ENCODE assay signal across 27 cellular contexts in genomic region chr22:46725096-46725495, GRCh38.
"Had no signal": no experiment of that assay in that cellular context is flagged by ENCODE, and none has a peak within 500 bp of the region (broad histone marks: within the 10 kb centered on the region; RNA-seq: fewer than 3 reads in every experiment).

No MANE protein-coding gene starts in this region.

- ATAC-seq: naive thymus-derived CD8-positive, alpha-beta T cell; stimulated activated memory B cell treated with anti-CD40 and anti-IgM and Interleukin-4, amounts not matched to agents 10 μg/mL and 1 μg/mL and 100 μg/mL, for 72 hours; stimulated activated naive CD8-positive, alpha-beta T cell treated with anti-CD3 and anti-CD28 coated beads, Interleukin-15, amount 100 ng/mL, for 72 hours; stimulated activated naive CD8-positive, alpha-beta T cell treated with anti-CD3 and anti-CD28 coated beads, Interleukin-15, Interleukin-2, amounts not matched to agents 100 U/mL and 50 U/mL, for 24 hours; upper lobe of right lung had no signal

- H3K27ac Mint-ChIP-seq: naive B cell; stimulated activated memory B cell treated with anti-CD40 and anti-IgM and Interleukin-4, amounts not matched to agents 10 μg/mL and 1 μg/mL and 100 μg/mL, for 72 hours; type B pancreatic cell had no signal

- H3K27ac ChIP-seq: neutrophil, prostate gland, sigmoid colon, suprapubic skin, testis, tibial artery, transverse colon, upper lobe of right lung, uterus had no signal

- H3K9me3 ChIP-seq: neutrophil, pancreas, prostate gland, right lobe of liver, sigmoid colon, suprapubic skin, testis, tibial artery, transverse colon, upper lobe of right lung, uterus had no signal

- H3K4me3 Mint-ChIP-seq: naive thymus-derived CD8-positive, alpha-beta T cell; nephron progenitor cell; neural crest cell; stimulated activated memory B cell treated with anti-CD40 and anti-IgM and Interleukin-4, amounts not matched to agents 10 μg/mL and 1 μg/mL and 100 μg/mL, for 72 hours; stimulated activated naive CD8-positive, alpha-beta T cell treated with anti-CD3 and anti-CD28 coated beads, Interleukin-15, amount 100 ng/mL, for 72 hours; type B pancreatic cell had no signal

- DNase-seq: naive B cell; naive thymus-derived CD8-positive, alpha-beta T cell; nephron progenitor cell; nucleus accumbens; right lobe of liver; sigmoid colon; small intestine; stimulated activated CD4-positive, alpha-beta T cell treated with anti-CD3 and anti-CD28 coated beads, Interleukin-15, amount 100 ng/mL, for 24 hours; stimulated activated CD4-positive, alpha-beta T cell treated with anti-CD3 and anti-CD28 coated beads, Interleukin-2, amount 100 ng/mL, for 24 hours; stimulated activated CD4-positive, alpha-beta T cell treated with anti-CD3 and anti-CD28 coated beads, Interleukin-2, amount 100 ng/mL, for 48 hours; stimulated activated CD4-positive, alpha-beta T cell treated with anti-CD3 and anti-CD28 coated beads, Interleukin-4, amount 100 ng/mL, for 24 hours; stimulated activated naive CD4-positive, alpha-beta T cell; stimulated activated naive CD8-positive, alpha-beta T cell treated with anti-CD3 and anti-CD28 coated beads, Interleukin-15, amount 100 ng/mL, for 72 hours; stimulated activated naive CD8-positive, alpha-beta T cell treated with anti-CD3 and anti-CD28 coated beads, Interleukin-15, Interleukin-2, amounts not matched to agents 100 U/mL and 50 U/mL, for 24 hours; substantia nigra; testis; tibial artery; transverse colon; upper lobe of right lung; uterus had no signal

- H3K4me3 ChIP-seq: pancreas, prostate gland, right lobe of liver, sigmoid colon, suprapubic skin, testis, tibial artery, transverse colon, upper lobe of right lung, uterus had no signal

- H3K9me3 Mint-ChIP-seq: naive B cell; naive thymus-derived CD8-positive, alpha-beta T cell; nephron progenitor cell; neural crest cell; stimulated activated memory B cell treated with anti-CD40 and anti-IgM and Interleukin-4, amounts not matched to agents 10 μg/mL and 1 μg/mL and 100 μg/mL, for 72 hours; stimulated activated naive CD8-positive, alpha-beta T cell treated with anti-CD3 and anti-CD28 coated beads, Interleukin-15, amount 100 ng/mL, for 72 hours; type B pancreatic cell had no signal

- H3K4me1 ChIP-seq: prostate gland had no signal

- H3K27me3 ChIP-seq: neutrophil, pancreas, right lobe of liver, sigmoid colon, suprapubic skin, testis, tibial artery, transverse colon, upper lobe of right lung, uterus had no signal

- H3K36me3 ChIP-seq: prostate gland, uterus had no signal

- H3K27me3 Mint-ChIP-seq: naive B cell; naive thymus-derived CD8-positive, alpha-beta T cell; stimulated activated memory B cell treated with anti-CD40 and anti-IgM and Interleukin-4, amounts not matched to agents 10 μg/mL and 1 μg/mL and 100 μg/mL, for 72 hours; stimulated activated naive CD8-positive, alpha-beta T cell treated with anti-CD3 and anti-CD28 coated beads, Interleukin-15, amount 100 ng/mL, for 72 hours; type B pancreatic cell had no signal
